8 cellular contexts compared by ENCODE assay signal in the genomic region with DNA sequence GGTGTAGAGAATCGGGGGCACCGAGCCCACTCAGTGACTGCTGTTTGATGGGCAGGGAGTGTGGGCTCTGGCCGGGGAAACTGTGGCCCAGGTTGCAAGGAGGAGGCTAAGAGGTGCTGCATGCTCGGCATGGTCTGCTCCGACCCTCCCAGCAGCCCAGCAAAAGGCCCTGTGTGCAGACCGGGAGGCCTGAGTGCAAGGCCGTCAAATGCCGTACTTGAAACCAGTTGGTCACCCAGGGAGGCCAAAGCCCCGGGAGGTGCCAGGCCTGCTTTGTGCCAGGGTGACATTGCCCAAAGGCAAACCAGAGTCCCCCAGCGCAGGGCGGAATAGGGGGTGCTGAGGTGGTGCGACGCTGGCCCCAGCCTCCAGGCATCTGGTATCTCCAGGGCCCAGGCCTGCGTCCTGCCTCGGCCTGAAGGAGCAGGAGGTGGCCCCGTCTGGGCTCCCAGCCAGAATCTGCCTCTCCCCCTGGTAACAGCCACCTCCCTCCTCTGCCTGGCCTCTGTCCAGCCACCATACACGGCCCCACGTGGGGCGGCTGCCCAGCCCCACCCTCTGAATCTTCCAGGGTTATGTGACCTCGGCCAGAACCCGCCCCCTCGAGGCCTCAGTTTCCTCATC. TPM values are rescaled to one million over a fixed set of nuclear protein-coding genes. Genes with fewer than 3 reads are reported as not detected.
DNase-seq lines count a peak whose midpoint lies in the region; ATAC-seq and TF ChIP-seq lines count a peak whose summit lies in the region.

No MANE protein-coding gene starts in this region.

- H3K4me1 ChIP-seq in adipocyte (ENCODE audit: control insufficient read depth, insufficient read depth, low read length), result peaks cover 28% of the 10 kb centered on the region
- peaks cover 26 to 66% (median 50%) of the 10 kb centered on the region in 9 donors for H3K4me1 ChIP-seq in heart right ventricle

- WGBS in heart right ventricle, 2 donors, result 24 to 28% methylated on average over 22 of the region's 22 CpGs

- H3K36me3 ChIP-seq in adipocyte (ENCODE audit: control insufficient read depth, insufficient read depth, low read length, severe bottlenecking), result peaks cover 2% of the 10 kb centered on the region
- peaks cover 0 to 16% (median 0%) of the 10 kb centered on the region in 9 donors for H3K36me3 ChIP-seq in heart right ventricle

- intact Hi-C loops in heart right ventricle (cut with DNase I) (loop anchor here in 2 of 10 donors (5.0 kb wide), 2 partner anchors 35 to 40 kb away; no protein-coding TSS in a partner anchor), sciatic nerve (cut with DNase I) (no loop called here)

- H3K27ac ChIP-seq in heart right ventricle, result peak overlapping the region in 9 of 10 donors; percentile 56 to 90 (median 81)

- DNase-seq in AG09309 (ENCODE audit: low read depth), result peak; percentile 5
- DNase-seq in NCI-H1092 (lab: John Stamatoyannopoulos, UW), result peak; percentile 95
- peak; percentile 85 for DNase-seq in adipocyte (ENCODE audit: low read depth)
- DNase-seq in heart right ventricle, result peak; percentile 90
- peak; percentile 90 for DNase-seq in sciatic nerve (ENCODE audit: low spot score)

- no peaks in the 10 kb centered on the region for H3K9me3 ChIP-seq in adipocyte (ENCODE audit: control insufficient read depth, low read length)
- H3K9me3 ChIP-seq in heart right ventricle, result no peaks in the 10 kb centered on the region

- no peaks in the 10 kb centered on the region for H3K27me3 ChIP-seq in adipocyte (replicated peaks; ENCODE audit: control insufficient read depth, insufficient read depth, low read length)
- H3K27me3 ChIP-seq in heart right ventricle, result no peaks in the 10 kb centered on the region

- peak; percentile 8 to 60 (median 49) for ATAC-seq in heart right ventricle
- ATAC-seq in sciatic nerve, result peak; percentile 21
- no peak for ATAC-seq in HG03521 (IDR thresholded peaks at IDR 0.05; ENCODE audit: unreplicated experiment)
- no peak for ATAC-seq in HG02759 (IDR thresholded peaks at IDR 0.05; ENCODE audit: unreplicated experiment)
- no peak for ATAC-seq in HG02885 (IDR thresholded peaks at IDR 0.05; ENCODE audit: poor library complexity, unreplicated experiment)

- H3K9ac ChIP-seq in adipocyte (ENCODE audit: low read length), result peak overlapping the region; percentile 76

- TF ChIP-seq CTCF in AG09309 (IDR thresholded peaks at IDR 0.05; ENCODE audit: control insufficient read depth, insufficient read depth, low read depth, low read length, missing control alignments), result no peak
- TF ChIP-seq CTCF in heart right ventricle (IDR thresholded peaks at IDR 0.05), result no peak

- H3K4me3 ChIP-seq in AG09309 (ENCODE audit: control insufficient read depth, low read depth, low read length) (no peak overlapping the region), adipocyte (ENCODE audit: low read length) (no peak overlapping the region), heart right ventricle (peak overlapping the region in 1 of 10 donors; percentile 4)

RNA-seq across cellular contexts. Expression of a gene that starts 4.0 kb away (rescaled TPM):
- total RNA-seq in heart right ventricle (10 to 100 TPM; 15.7 to 29.1 (median 22.3) TPM), sciatic nerve (19.5 TPM)
- polyA plus RNA-seq in heart right ventricle, result 1 to 10 TPM; 2.3 to 6.7 TPM

RNA-seq across cellular contexts. Expression of a gene that starts 16.7 kb away (rescaled TPM):
- 100 to 1,000 TPM in 1 of 10 donors, 10 to 100 TPM in 7, 1 to 10 TPM in 2; 6.5 to 241 (median 11.9) TPM for total RNA-seq in heart right ventricle
- polyA plus RNA-seq in heart right ventricle, result 10 to 100 TPM in 1 of 2 donors, 1 to 10 TPM in 1; 9.7 to 31.2 TPM
- total RNA-seq in sciatic nerve, result 82.2 TPM

RNA-seq across cellular contexts. Expression of a gene that starts 36.1 kb away (rescaled TPM):
- total RNA-seq in heart right ventricle, result 10 to 100 TPM; 10.6 to 16.5 (median 14.5) TPM
- 10 to 100 TPM; 23.0 to 61.9 TPM for polyA plus RNA-seq in heart right ventricle
- 9.2 TPM for total RNA-seq in sciatic nerve

RNA-seq across cellular contexts. Expression of a gene that starts 46.9 kb away (rescaled TPM):
- total RNA-seq in heart right ventricle (10 to 100 TPM; 24.1 to 36.3 (median 31.4) TPM), sciatic nerve (2.9 TPM)
- polyA plus RNA-seq in heart right ventricle, result 10 to 100 TPM in 1 of 2 donors, 1 to 10 TPM in 1; 7.8 to 16.7 TPM

RNA-seq across cellular contexts. Expression of a gene that starts 59.4 kb away (rescaled TPM):
- total RNA-seq in heart right ventricle (1 to 10 TPM; 2.8 to 6.4 (median 4.6) TPM), sciatic nerve (20.1 TPM)
- 1 to 10 TPM; 1.5 to 2.6 TPM for polyA plus RNA-seq in heart right ventricle

Comparison
In these comparisons a context has a peak if more than half of its experiments do, and no peak if none do; other contexts are left out.
1. DNase-seq: peak in every context shown above with its lines; median percentile 95 in NCI-H1092; 90 in heart right ventricle; 90 in sciatic nerve; 85 in adipocyte; 5 in AG09309.
2. ATAC-seq: peak in heart right ventricle (8 of 8) and sciatic nerve (single experiment); none in HG03521 (single experiment), HG02759 (single experiment) and HG02885 (single experiment).